Comparison of ENCODE assay signal across 11 cellular contexts in the genomic region with DNA sequence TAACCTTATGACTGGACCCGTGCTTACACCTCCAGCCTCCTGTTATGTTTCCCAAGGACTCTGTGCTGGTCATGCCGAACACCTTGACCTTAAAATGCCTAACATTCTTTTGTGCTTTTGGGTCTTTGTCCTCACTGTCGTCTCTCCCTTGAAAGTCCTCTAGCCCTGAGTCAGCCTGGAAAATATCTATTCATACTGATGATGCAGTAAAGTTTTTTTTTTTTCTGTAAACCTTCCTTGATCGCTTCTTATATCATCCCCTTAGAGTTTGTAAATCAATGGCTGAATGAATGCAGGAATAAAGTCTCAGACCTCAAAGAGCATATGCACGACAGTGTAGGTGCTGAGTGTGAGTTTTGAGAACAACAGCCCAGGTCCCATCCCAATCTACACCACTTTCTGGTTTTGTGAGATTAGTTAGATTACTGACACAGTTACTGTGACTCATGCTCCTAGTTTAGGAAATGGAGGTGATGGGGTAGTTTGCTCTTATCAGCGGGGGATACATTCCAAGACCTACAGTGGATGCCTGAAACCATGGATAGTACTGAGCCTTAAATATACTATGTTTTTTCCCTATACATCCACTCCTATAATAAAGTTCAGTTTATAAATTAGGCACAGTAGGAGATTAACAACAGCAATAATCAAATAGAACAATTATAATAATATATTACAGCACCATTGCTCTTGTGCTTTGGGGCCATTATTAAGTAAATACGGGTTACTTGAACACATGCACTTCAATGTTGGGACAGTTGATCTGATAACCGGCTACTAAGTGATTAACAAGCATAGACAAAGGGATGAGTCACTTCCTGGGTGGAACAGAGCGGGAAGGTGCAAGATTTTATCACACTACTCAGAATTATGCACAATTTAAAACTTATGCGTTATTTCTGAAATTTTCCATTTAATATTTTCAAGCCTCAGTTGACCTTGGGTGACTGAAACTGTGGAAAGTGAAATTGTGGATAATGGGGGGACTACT. TPM values are rescaled to one million over a fixed set of nuclear protein-coding genes. Genes with fewer than 3 reads are reported as not detected.
A peak's percentile ranks its signal among the peaks of the same experiment; 100 is the strongest.
DNase-seq lines count a peak whose midpoint lies in the region; TF ChIP-seq lines count a peak whose summit lies in the region.
"Had no signal": no experiment of that assay in that cellular context is flagged by ENCODE, and none has a peak within 500 bp of the region (broad histone marks: within the 10 kb centered on the region; RNA-seq: fewer than 3 reads in every experiment).

No MANE protein-coding gene starts in this region.

- no peaks in the 10 kb centered on the region for H3F3A ChIP-seq in GM23248 (ENCODE audit: insufficient read depth)

- H3K9me3 Mint-ChIP-seq in T-helper 1 cell treated with Interleukin-12 subunit alpha and Interleukin-12 subunit beta and Interleukin-4 antibody, amounts not matched to agents 30 μg/mL and 1 μg/mL, for 36 hours: no peaks in the 10 kb centered on the region

- H3K4me1 Mint-ChIP-seq in T-helper 1 cell treated with Interleukin-12 subunit alpha and Interleukin-12 subunit beta and Interleukin-4 antibody, amounts not matched to agents 30 μg/mL and 1 μg/mL, for 36 hours (ENCODE audit: low read depth): peaks cover 15% of the 10 kb centered on the region

- H2AFZ ChIP-seq in GM23248: no peak overlapping the region

- H3K4me1 ChIP-seq in GM23248 (ENCODE audit: insufficient read depth): no peaks in the 10 kb centered on the region

- peaks cover 6% of the 10 kb centered on the region for H3K27me3 ChIP-seq in GM23248 (replicated peaks; ENCODE audit: insufficient read depth)

- DNase-seq in A172 (ENCODE audit: low spot score) (peak; percentile 86), GM23248 (peak; percentile 7), fibroblast of pulmonary artery (ENCODE audit: low read depth) (peak; percentile 35), NCI-H1436 (lab: John Stamatoyannopoulos, UW) (no peak), hypothalamus (lab: John Stamatoyannopoulos, UW) (no peak), NCI-H128 (lab: John Stamatoyannopoulos, UW; ENCODE audit: unreplicated experiment) (no peak), NOMO-1 (lab: John Stamatoyannopoulos, UW; ENCODE audit: unreplicated experiment in 2 of 2) (no peak)
- DNase-seq: aorta, foreskin melanocyte, NCI-H187 treated with DMSO at 0.1 percent for 48 hours had no signal

- H3K36me3 Mint-ChIP-seq in T-helper 1 cell treated with Interleukin-12 subunit alpha and Interleukin-12 subunit beta and Interleukin-4 antibody, amounts not matched to agents 30 μg/mL and 1 μg/mL, for 36 hours (ENCODE audit: low read depth): no peaks in the 10 kb centered on the region

- no peak overlapping the region for H3K27ac ChIP-seq in GM23248

- TF ChIP-seq CTCF in fibroblast of pulmonary artery (IDR thresholded peaks at IDR 0.05; ENCODE audit: low read length, missing control alignments): no peak

- peak overlapping the region; percentile 28 for H3K27ac Mint-ChIP-seq in T-helper 1 cell treated with Interleukin-12 subunit alpha and Interleukin-12 subunit beta and Interleukin-4 antibody, amounts not matched to agents 30 μg/mL and 1 μg/mL, for 36 hours

- H3K4me3 ChIP-seq in GM23248: no peak overlapping the region
- no peak overlapping the region for H3K4me3 ChIP-seq in fibroblast of pulmonary artery (replicated peaks; ENCODE audit: low read depth, low read length)

- peak overlapping the region; percentile 4 for H3K4me3 Mint-ChIP-seq in T-helper 1 cell treated with Interleukin-12 subunit alpha and Interleukin-12 subunit beta and Interleukin-4 antibody, amounts not matched to agents 30 μg/mL and 1 μg/mL, for 36 hours

- in situ Hi-C loops in GM23248 (cut with MboI): no loop called here

- 41 to 43% methylated on average over 10 of the region's 10 CpGs for WGBS in GM23248 (ENCODE audit: low coverage in 1 of 2, low lambda C conversion rate in 2 of 2, missing lambda C conversion rate in 2 of 2), 2 experiments

- H3K27me3 Mint-ChIP-seq in T-helper 1 cell treated with Interleukin-12 subunit alpha and Interleukin-12 subunit beta and Interleukin-4 antibody, amounts not matched to agents 30 μg/mL and 1 μg/mL, for 36 hours (ENCODE audit: low read depth): peaks cover 14% of the 10 kb centered on the region

- H3K9me2 ChIP-seq in GM23248 (ENCODE audit: insufficient read depth): no peaks in the 10 kb centered on the region

- H3K4me2 ChIP-seq in GM23248 (ENCODE audit: unreplicated experiment): no peak overlapping the region

- H3K36me3 ChIP-seq in GM23248 (ENCODE audit: low read depth): no peaks in the 10 kb centered on the region

- H3K79me2 ChIP-seq in GM23248 (ENCODE audit: insufficient read depth): no peaks in the 10 kb centered on the region

- no peaks in the 10 kb centered on the region for H3K9me3 ChIP-seq in GM23248 (ENCODE audit: low read depth)

- H3K9ac ChIP-seq in GM23248: no peak overlapping the region

- no peaks in the 10 kb centered on the region for H4K20me1 ChIP-seq in GM23248 (ENCODE audit: insufficient read depth)

RNA-seq across cellular contexts. Expression of a gene that starts 8.5 kb away (rescaled TPM):
- 0.12 TPM in 1 of 2 replicates, not detected in the other for total RNA-seq in A172 (2014; rRNA removed; shearing (Covaris generic))
- not detected in 2 replicates for total RNA-seq in GM23248 (2014; rRNA removed; shearing (Covaris generic))
- polyA plus RNA-seq in GM23248 (2016; fragmentation: Nextera tagmentation; extraction: Ambion mirVana): not detected in 2 replicates
- total RNA-seq: aorta had no signal
- polyA plus RNA-seq: aorta had no signal

RNA-seq across cellular contexts. Expression of a gene that starts 12.4 kb away (rescaled TPM):
- not detected in 2 replicates for total RNA-seq in A172 (2014; rRNA removed; shearing (Covaris generic))
- total RNA-seq in GM23248 (2014; rRNA removed; shearing (Covaris generic)): not detected in 2 replicates
- not detected in 2 replicates for polyA plus RNA-seq in GM23248 (2016; fragmentation: Nextera tagmentation; extraction: Ambion mirVana)
- total RNA-seq: aorta had no signal

RNA-seq across cellular contexts. Expression of a gene that starts 20.8 kb away (rescaled TPM):
- not detected in 2 replicates for total RNA-seq in A172 (2014; rRNA removed; shearing (Covaris generic))
- not detected in 2 replicates for total RNA-seq in GM23248 (2014; rRNA removed; shearing (Covaris generic))
- polyA plus RNA-seq in GM23248 (2016; fragmentation: Nextera tagmentation; extraction: Ambion mirVana): not detected in 2 replicates
- total RNA-seq: aorta had no signal
- polyA plus RNA-seq: aorta had no signal

RNA-seq across cellular contexts. Expression of a gene that starts 47.2 kb away (rescaled TPM):
- total RNA-seq in A172 (2014; rRNA removed; shearing (Covaris generic)): 58.4 and 66.5 TPM in 2 replicates
- total RNA-seq in GM23248 (2014; rRNA removed; shearing (Covaris generic)): 43.6 and 49.3 TPM in 2 replicates
- polyA plus RNA-seq in GM23248 (2016; fragmentation: Nextera tagmentation; extraction: Ambion mirVana): 65.1 and 67.4 TPM in 2 replicates

Comparison
In these comparisons a context has a peak if more than half of its experiments do, and no peak if none do; other contexts are left out.
1. DNase-seq: peak in A172 (single experiment), GM23248 (single experiment) and fibroblast of pulmonary artery (single experiment); none in NCI-H1436 (single experiment), hypothalamus (0 of 51), NCI-H128 (single experiment) and NOMO-1 (0 of 2).